In the genomic region with DNA sequence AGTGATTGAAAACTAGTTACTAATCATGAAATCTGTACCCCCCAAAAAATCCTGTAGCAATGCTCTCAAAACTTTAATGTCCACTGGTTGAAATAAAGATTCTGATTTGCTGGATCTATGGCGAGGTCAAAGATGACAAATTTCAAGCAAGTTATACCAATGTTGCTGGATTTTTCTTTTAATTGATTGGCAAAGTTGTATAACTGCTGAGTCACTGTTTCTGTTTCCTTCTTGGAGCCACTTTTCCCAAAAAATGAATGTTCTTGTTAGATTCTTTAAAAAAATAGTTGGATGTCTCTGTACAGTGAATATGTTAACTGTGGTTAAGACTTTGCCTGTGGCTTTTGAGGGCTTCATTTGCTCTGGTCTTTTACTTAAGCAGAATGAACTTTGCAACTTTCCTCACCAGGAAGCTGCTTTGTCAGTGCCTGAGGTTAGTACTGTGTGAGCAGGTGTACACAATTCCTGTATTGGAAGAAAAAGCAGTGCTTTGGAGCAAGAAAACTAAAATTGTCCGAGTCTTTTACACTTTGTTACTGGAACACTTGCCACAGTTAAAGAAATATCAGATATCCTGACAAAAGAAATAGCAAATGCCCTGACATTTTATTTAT, we compare ENCODE assay signal across 16 cellular contexts.
DNase-seq lines count a peak whose midpoint lies in the region; ATAC-seq and TF ChIP-seq lines count a peak whose summit lies in the region.
"Had no signal": no experiment of that assay in that cellular context is flagged by ENCODE, and none has a peak within 500 bp of the region (broad histone marks: within the 10 kb centered on the region; RNA-seq: fewer than 3 reads in every experiment).

No MANE protein-coding gene starts in this region.

- POLR2A ChIA-PET in SK-N-SH (lab: Yijun Ruan, JAX), result no interaction called here
- POLR2A ChIA-PET in PC-3 (lab: Charles Lee; ENCODE audit: unreplicated experiment), result no interaction called here

- H3K9me3 ChIP-seq in SK-N-SH (no peaks in the 10 kb centered on the region), PC-3 (ENCODE audit: low read length) (no peaks in the 10 kb centered on the region), body of pancreas (no peaks in the 10 kb centered on the region)
- H3K9me3 ChIP-seq: stomach, tibial nerve had no signal

- H3F3A ChIP-seq in SK-N-SH (replicated peaks; ENCODE audit: insufficient read depth), result peaks cover 5% of the 10 kb centered on the region
- H3F3A ChIP-seq in PC-3 (ENCODE audit: low read length, unreplicated experiment), result no peaks in the 10 kb centered on the region

- H3K27me3 ChIP-seq in SK-N-SH (ENCODE audit: insufficient read depth), result no peaks in the 10 kb centered on the region
- H3K27me3 ChIP-seq in PC-3 (ENCODE audit: low read length), result no peaks in the 10 kb centered on the region
- no peaks in the 10 kb centered on the region for H3K27me3 ChIP-seq in body of pancreas
- H3K27me3 ChIP-seq: stomach, tibial nerve had no signal

- H3K4me2 ChIP-seq in SK-N-SH (no peak overlapping the region), PC-3 (ENCODE audit: low read length) (peak overlapping the region; percentile 24; the same call in 1 of the 2 replicates)

- no peaks in the 10 kb centered on the region for H3K36me3 ChIP-seq in SK-N-SH (replicated peaks in 1 of 2; ENCODE audit: control insufficient read depth in 1 of 2, insufficient read depth in 2 of 2, low read length in 1 of 2)
- no peaks in the 10 kb centered on the region for H3K36me3 ChIP-seq in PC-3 (ENCODE audit: low read depth, low read length)
- H3K36me3 ChIP-seq in body of pancreas (replicated peaks in 1 of 2; ENCODE audit: insufficient read depth in 1 of 2, low read depth in 2 of 2), result no peaks in the 10 kb centered on the region
- H3K36me3 ChIP-seq: stomach, tibial nerve had no signal

- ATAC-seq in SK-N-SH treated with all-trans-retinoic acid at 6 μM for 48 hours, result no peak
- ATAC-seq in PC-3, result 0 out of 2 replicates have a peak, but pooled peaks have one; percentile 40
- peak; percentile 83 for ATAC-seq in body of pancreas
- ATAC-seq in HG03442 (IDR thresholded peaks at IDR 0.05; ENCODE audit: unreplicated experiment), result no peak
- no peak for ATAC-seq in GM18519 (IDR thresholded peaks at IDR 0.05; ENCODE audit: low FRiP score, unreplicated experiment)
- ATAC-seq: left colon had no signal

- H3K27ac ChIP-seq in SK-N-SH (ENCODE audit: low read depth in 2 of 2, low read length in 1 of 2), result no peak overlapping the region
- H3K27ac ChIP-seq in PC-3 (ENCODE audit: low read length), result no peak overlapping the region
- peak overlapping the region in 3 of 4 donors; percentile 25 to 36 (median 27) for H3K27ac ChIP-seq in body of pancreas
- H3K27ac ChIP-seq: stomach, tibial nerve had no signal

- H2AFZ ChIP-seq in SK-N-SH (ENCODE audit: low read depth), result 0 out of 2 replicates have a peak overlapping the region, but pooled peaks have one; percentile 50
- peak overlapping the region; percentile 67 for H2AFZ ChIP-seq in PC-3 (ENCODE audit: low read length)

- TF ChIP-seq RAD21 in SK-N-SH (IDR thresholded peaks at IDR 0.05; ENCODE audit: low read length), result no peak

- H4K20me1 ChIP-seq in SK-N-SH (ENCODE audit: insufficient read depth) (no peaks in the 10 kb centered on the region), PC-3 (ENCODE audit: low read length) (no peaks in the 10 kb centered on the region)

- WGBS in SK-N-SH (ENCODE audit: low lambda C conversion rate), result 77% methylated on average over 2 of the region's 2 CpGs
- 9% methylated on average over 2 of the region's 2 CpGs for WGBS in body of pancreas, 2 donors

- H3K4me3 ChIP-seq in SK-N-SH (ENCODE audit: low read depth in 2 of 2, low read length in 1 of 2), result no peak overlapping the region
- H3K4me3 ChIP-seq in PC-3 (ENCODE audit: low read length), result no peak overlapping the region
- no peak overlapping the region for H3K4me3 ChIP-seq in body of pancreas
- H3K4me3 ChIP-seq: stomach, tibial nerve had no signal

- H3K79me2 ChIP-seq in SK-N-SH (ENCODE audit: insufficient read depth), result no peaks in the 10 kb centered on the region
- H3K79me2 ChIP-seq in PC-3 (ENCODE audit: low read length), result no peaks in the 10 kb centered on the region

- no peak for TF ChIP-seq EP300 in SK-N-SH (IDR thresholded peaks at IDR 0.05; ENCODE audit: borderline replicate concordance in 1 of 2, low read depth in 1 of 2, low read length in 1 of 2)

- TF ChIP-seq POLR2A in body of pancreas (IDR thresholded peaks at IDR 0.05), result no peak

- TF ChIP-seq CTCF in SK-N-SH (IDR thresholded peaks at IDR 0.05) (no peak), PC-3 (conservative IDR thresholded peaks at IDR 0.05; ENCODE audit: low read depth, low read length) (no peak), body of pancreas (IDR thresholded peaks at IDR 0.05) (no peak)

- DNase-seq in SK-N-SH (no peak), PC-3 (no peak), body of pancreas (peak in 1 of 4 donors; percentile 16), NCI-H1092 (lab: John Stamatoyannopoulos, UW) (no peak)
- no peak for DNase-seq in activated CD4-positive, CD25-positive, alpha-beta regulatory T cell treated with anti-CD3 and anti-CD28 coated beads, Interleukin-2, amount 50 U/mL, for 72 hours
- DNase-seq: activated naive CD4-positive, alpha-beta T cell treated with anti-CD3 and anti-CD28 coated beads, Interleukin-2, amount 50 U/mL, for 16 hours; DMS79 treated with DMSO at 0.1 percent for 48 hours; left colon; NCI-H510A; stimulated activated CD8-positive, alpha-beta memory T cell treated with anti-CD3 and anti-CD28 coated beads, Interleukin-4, amount 100 ng/mL, for 48 hours; stomach; T-helper 9 cell had no signal

- CTCF ChIA-PET in SK-N-SH (lab: Yijun Ruan, JAX) (interaction anchor here (0.8 to 1.3 kb wide), 2 partner anchors 22 to 24 kb away, joined by 3 read pairs; no protein-coding TSS in a partner anchor), PC-3 (lab: Charles Lee) (no interaction called here)

- intact Hi-C loops in PC-3 (cut with micrococcal nuclease) (no loop called here), body of pancreas (cut with DNase I) (no loop called here)

- H3K9ac ChIP-seq in SK-N-SH (no peak overlapping the region), PC-3 (ENCODE audit: low read length) (no peak overlapping the region)

- no TSS peak for BruUV-seq in PC-3 (replicated peaks; lab: Mats Ljungman, UMichigan)

- H3K9me2 ChIP-seq in SK-N-SH, result no peaks in the 10 kb centered on the region
- no peaks in the 10 kb centered on the region for H3K9me2 ChIP-seq in PC-3 (replicated peaks; ENCODE audit: low read length)

- H3K4me1 ChIP-seq in SK-N-SH (ENCODE audit: control insufficient read depth in 1 of 2, insufficient read depth in 2 of 2, low read depth in 1 of 2, low read length in 1 of 2), result no peaks in the 10 kb centered on the region
- H3K4me1 ChIP-seq in PC-3 (ENCODE audit: insufficient read depth, low read length), result no peaks in the 10 kb centered on the region
- peaks cover 4% of the 10 kb centered on the region for H3K4me1 ChIP-seq in body of pancreas
- H3K4me1 ChIP-seq: stomach, tibial nerve had no signal

TF ChIP-seq in SK-N-SH, 30 proteins besides CTCF, POLR2A, EP300 and RAD21:
- TF ChIP-seq CHD2 (IDR thresholded peaks at IDR 0.05; ENCODE audit: low read length, partially characterized antibody) (no peak), TCF12 (IDR thresholded peaks at IDR 0.05) (no peak), RXRA (IDR thresholded peaks at IDR 0.05; ENCODE audit: borderline replicate concordance, low read depth) (no peak), NRF1 (IDR thresholded peaks at IDR 0.05; ENCODE audit: low read depth, low read length) (no peak), YY1 (IDR thresholded peaks at IDR 0.05; ENCODE audit: low read depth) (no peak), GABPA (IDR thresholded peaks at IDR 0.05; ENCODE audit: low read depth) (no peak), SMC3 (IDR thresholded peaks at IDR 0.05; ENCODE audit: low read depth, low read length) (no peak), RFX5 (IDR thresholded peaks at IDR 0.05; ENCODE audit: low read length) (no peak)
- TF ChIP-seq, protein P1, sequence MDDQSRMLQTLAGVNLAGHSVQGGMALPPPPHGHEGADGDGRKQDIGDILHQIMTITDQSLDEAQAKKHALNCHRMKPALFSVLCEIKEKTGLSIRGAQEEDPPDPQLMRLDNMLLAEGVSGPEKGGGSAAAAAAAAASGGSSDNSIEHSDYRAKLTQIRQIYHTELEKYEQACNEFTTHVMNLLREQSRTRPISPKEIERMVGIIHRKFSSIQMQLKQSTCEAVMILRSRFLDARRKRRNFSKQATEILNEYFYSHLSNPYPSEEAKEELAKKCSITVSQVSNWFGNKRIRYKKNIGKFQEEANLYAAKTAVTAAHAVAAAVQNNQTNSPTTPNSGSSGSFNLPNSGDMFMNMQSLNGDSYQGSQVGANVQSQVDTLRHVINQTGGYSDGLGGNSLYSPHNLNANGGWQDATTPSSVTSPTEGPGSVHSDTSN (IDR thresholded peaks at IDR 0.05), result no peak

TF ChIP-seq in SK-N-SH treated with all-trans-retinoic acid at 6 μM for 48 hours, 23 proteins besides CTCF, POLR2A, EP300 and RAD21 (continues in another document):
- no peak for TF ChIP-seq PPARA (CRISPR knock-in tag; IDR thresholded peaks at IDR 0.05; ENCODE audit: borderline replicate concordance)
- TF ChIP-seq ARNTL (CRISPR knock-in tag; IDR thresholded peaks at IDR 0.05; ENCODE audit: borderline replicate concordance, low read depth), result no peak
- TF ChIP-seq TOX (CRISPR knock-in tag; IDR thresholded peaks at IDR 0.05; ENCODE audit: borderline replicate concordance), result no peak
- no peak for TF ChIP-seq ZNF565 (CRISPR knock-in tag; conservative IDR thresholded peaks at IDR 0.05; ENCODE audit: low read depth)
- TF ChIP-seq OSR1 (CRISPR knock-in tag; IDR thresholded peaks at IDR 0.05), result no peak
- no peak for TF ChIP-seq TCF4 (CRISPR knock-in tag; IDR thresholded peaks at IDR 0.05; ENCODE audit: borderline replicate concordance)
- TF ChIP-seq ISL1 (CRISPR knock-in tag; IDR thresholded peaks at IDR 0.05), result no peak
- no peak for TF ChIP-seq GLIS3 (CRISPR knock-in tag; IDR thresholded peaks at IDR 0.05)
- TF ChIP-seq BACH2 (CRISPR knock-in tag; IDR thresholded peaks at IDR 0.05; ENCODE audit: borderline replicate concordance), result no peak
- TF ChIP-seq ZNF8 (CRISPR knock-in tag; IDR thresholded peaks at IDR 0.05), result no peak
- TF ChIP-seq, protein P2, sequence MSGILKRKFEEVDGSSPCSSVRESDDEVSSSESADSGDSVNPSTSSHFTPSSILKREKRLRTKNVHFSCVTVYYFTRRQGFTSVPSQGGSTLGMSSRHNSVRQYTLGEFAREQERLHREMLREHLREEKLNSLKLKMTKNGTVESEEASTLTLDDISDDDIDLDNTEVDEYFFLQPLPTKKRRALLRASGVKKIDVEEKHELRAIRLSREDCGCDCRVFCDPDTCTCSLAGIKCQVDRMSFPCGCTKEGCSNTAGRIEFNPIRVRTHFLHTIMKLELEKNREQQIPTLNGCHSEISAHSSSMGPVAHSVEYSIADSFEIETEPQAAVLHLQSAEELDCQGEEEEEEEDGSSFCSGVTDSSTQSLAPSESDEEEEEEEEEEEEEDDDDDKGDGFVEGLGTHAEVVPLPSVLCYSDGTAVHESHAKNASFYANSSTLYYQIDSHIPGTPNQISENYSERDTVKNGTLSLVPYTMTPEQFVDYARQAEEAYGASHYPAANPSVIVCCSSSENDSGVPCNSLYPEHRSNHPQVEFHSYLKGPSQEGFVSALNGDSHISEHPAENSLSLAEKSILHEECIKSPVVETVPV (CRISPR knock-in tag; IDR thresholded peaks at IDR 0.05), result no peak
- no peak for TF ChIP-seq ESRRG (CRISPR knock-in tag; IDR thresholded peaks at IDR 0.05)

Comparison
In these comparisons a context has a peak if more than half of its experiments do, and no peak if none do; other contexts are left out.
1. H3K27ac ChIP-seq: peak in body of pancreas (3 of 4); none in SK-N-SH (0 of 2) and PC-3 (single experiment).
2. ATAC-seq: peak in PC-3 (single experiment) and body of pancreas (single experiment); none in SK-N-SH treated with all-trans-retinoic acid at 6 μM for 48 hours (single experiment), HG03442 (single experiment) and GM18519 (single experiment).